Comparison of ENCODE assay signal across 12 cellular contexts in genomic region chr3:127859706-127860105, GRCh38. TPM values are rescaled to one million over a fixed set of nuclear protein-coding genes. Genes with fewer than 3 reads are reported as not detected.
"Had no signal": no experiment of that assay in that cellular context is flagged by ENCODE, and none has a peak within 500 bp of the region (broad histone marks: within the 10 kb centered on the region; RNA-seq: fewer than 3 reads in every experiment).

No MANE protein-coding gene starts in this region.

- H3K4me3 Mint-ChIP-seq: HFFc6, IgD-negative memory B cell had no signal

- H3K27ac ChIP-seq: GM23248, HL-60 had no signal

- ATAC-seq: HCT116, HepG2 had no signal

- H3K27me3 Mint-ChIP-seq: IgD-negative memory B cell had no signal

- H3K9me3 ChIP-seq: HAP-1 had no signal

- H3K36me3 ChIP-seq: HAP-1 had no signal

- DNase-seq: GM23248, GOT3, HFFc6, KBM-7 had no signal

- H3K9ac ChIP-seq: GM23248 had no signal

- H3K27ac Mint-ChIP-seq: HFFc6, IgD-negative memory B cell had no signal

- H3K4me3 ChIP-seq: GM23248, HAP-1 had no signal

- H3K9me3 Mint-ChIP-seq: HFFc6, IgD-negative memory B cell had no signal

RNA-seq across cellular contexts. Expression of gene MGLL, which starts 37.4 kb away (rescaled TPM):
- total RNA-seq: HepG2 had no signal

RNA-seq across cellular contexts. Expression of gene KBTBD12, which starts 55.3 kb away (rescaled TPM):
- total RNA-seq: GM23248, H4, H7, HepG2, HFFc6, HT1080 had no signal
